Comparison of ENCODE assay signal across 1 cellular context in the genomic region with DNA sequence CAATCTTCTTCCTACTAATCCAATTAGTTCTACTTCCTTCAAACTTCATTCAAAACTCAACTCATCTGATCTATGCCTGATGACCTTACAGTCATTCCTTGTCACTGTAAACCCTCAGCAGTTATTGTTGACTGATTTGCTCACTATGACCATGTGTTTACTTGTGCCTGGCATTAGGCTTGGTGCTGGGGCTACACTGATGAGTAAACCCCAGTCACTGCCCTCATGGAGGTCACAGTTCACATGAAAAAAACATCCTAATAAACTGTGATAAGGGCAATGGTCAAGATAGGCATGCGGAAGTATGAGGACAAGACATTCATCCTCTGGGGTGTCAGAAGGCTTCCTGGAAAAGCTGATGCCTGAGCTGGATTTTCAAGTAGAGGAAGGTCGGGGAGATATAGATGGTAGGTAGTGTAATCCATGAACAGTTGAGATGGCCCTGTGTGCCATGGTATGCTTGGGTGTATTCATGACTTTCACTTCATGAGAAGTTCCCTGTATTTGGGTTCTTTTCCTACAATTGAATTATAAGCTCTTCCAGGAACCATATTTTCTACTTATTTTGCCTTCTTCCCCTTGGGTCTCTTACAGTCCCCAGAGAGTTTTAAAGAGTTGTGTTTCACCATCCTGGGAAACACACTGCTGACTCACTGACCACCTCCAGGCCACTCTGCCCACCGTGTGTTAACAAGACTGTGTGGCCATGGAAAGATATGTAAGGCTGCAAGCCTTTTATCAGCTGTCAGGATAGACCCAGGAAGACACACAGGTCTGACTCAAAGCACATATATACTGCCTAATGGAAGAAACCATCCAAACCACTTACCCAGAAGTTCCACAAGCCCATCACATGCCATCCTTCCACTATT.
TF ChIP-seq lines count a peak whose summit lies in the region.

No MANE protein-coding gene starts in this region.

TF ChIP-seq in SK-N-SH treated with all-trans-retinoic acid at 6 μM for 48 hours, 23 proteins besides CTCF, POLR2A, EP300 and RAD21 (continued from another document):
- TF ChIP-seq, protein P1, sequence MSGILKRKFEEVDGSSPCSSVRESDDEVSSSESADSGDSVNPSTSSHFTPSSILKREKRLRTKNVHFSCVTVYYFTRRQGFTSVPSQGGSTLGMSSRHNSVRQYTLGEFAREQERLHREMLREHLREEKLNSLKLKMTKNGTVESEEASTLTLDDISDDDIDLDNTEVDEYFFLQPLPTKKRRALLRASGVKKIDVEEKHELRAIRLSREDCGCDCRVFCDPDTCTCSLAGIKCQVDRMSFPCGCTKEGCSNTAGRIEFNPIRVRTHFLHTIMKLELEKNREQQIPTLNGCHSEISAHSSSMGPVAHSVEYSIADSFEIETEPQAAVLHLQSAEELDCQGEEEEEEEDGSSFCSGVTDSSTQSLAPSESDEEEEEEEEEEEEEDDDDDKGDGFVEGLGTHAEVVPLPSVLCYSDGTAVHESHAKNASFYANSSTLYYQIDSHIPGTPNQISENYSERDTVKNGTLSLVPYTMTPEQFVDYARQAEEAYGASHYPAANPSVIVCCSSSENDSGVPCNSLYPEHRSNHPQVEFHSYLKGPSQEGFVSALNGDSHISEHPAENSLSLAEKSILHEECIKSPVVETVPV (CRISPR knock-in tag; IDR thresholded peaks at IDR 0.05), result no peak
- no peak for TF ChIP-seq ZNF70 (CRISPR knock-in tag; IDR thresholded peaks at IDR 0.05)
TF ChIP-seq in SK-N-SH treated with all-trans-retinoic acid at 6 μM for 48 hours: peak in this region for 1.
